ENCODE assay signal across 8 cellular contexts in the genomic region with DNA sequence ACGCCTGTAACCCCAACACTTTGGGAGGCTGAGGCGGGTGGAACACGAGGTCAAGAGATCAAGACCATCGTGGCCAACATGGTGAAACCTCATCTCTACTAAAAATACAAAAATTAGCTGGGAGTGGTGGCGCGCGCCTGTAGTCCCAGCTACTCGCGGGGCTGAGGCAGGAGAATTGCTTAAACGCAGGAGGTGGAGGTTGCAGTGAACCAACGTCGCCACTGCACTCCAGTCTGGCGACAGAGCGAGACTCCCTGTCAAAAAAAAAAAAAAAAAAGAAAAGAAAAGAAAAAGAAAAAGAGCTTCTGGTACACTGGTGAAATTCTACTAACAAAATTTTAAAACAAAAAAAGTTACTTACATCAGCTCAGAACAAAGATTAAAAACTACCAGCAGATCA. TPM values are rescaled to one million over a fixed set of nuclear protein-coding genes. Genes with fewer than 3 reads are reported as not detected.
DNase-seq lines count a peak whose midpoint lies in the region; ATAC-seq, FAIRE-seq and TF ChIP-seq lines count a peak whose summit lies in the region.
"Not testable (repeated sequence)": the region's sequence is repeated elsewhere in the genome, so short reads cannot be mapped to it uniquely, and the experiment has no call there.

No MANE protein-coding gene starts in this region.

- not testable (repeated sequence) for H2AK5ac ChIP-seq in mesenchymal stem cell (ENCODE audit: low read length, severe bottlenecking)

- not testable (repeated sequence) for H3K9me3 ChIP-seq in mesenchymal stem cell (ENCODE audit: control insufficient read depth, low read length); aorta (ENCODE audit: control insufficient read depth, low read length)

- not testable (repeated sequence) for H4K91ac ChIP-seq in mesenchymal stem cell (ENCODE audit: low read length)

- peak overlapping the region; percentile 86 for H3K4me3 Mint-ChIP-seq in activated B cell treated with CpG ODN at 0.5 μM for 24 hours

- not testable (repeated sequence) for H2AFZ ChIP-seq in mesenchymal stem cell (ENCODE audit: low read depth, low read length)

- not testable (repeated sequence) for FAIRE-seq in bronchial epithelial cell (lab: Jason Lieb, UNC)

- not testable (repeated sequence) for H2BK5ac ChIP-seq in mesenchymal stem cell (ENCODE audit: low read depth, low read length, poor library complexity, severe bottlenecking)

- POLR2A ChIA-PET in activated B cell treated with CpG ODN at 0.5 μM for 24 hours (lab: Charles Lee): interaction anchor here (0.5 to 3.2 kb wide), 4 partner anchors 9 to 432 kb away, joined by 3 to 16 read pairs (median 7); a partner anchor contains a TSS

- H3K27ac ChIP-seq in mesenchymal stem cell (ENCODE audit: low read length, poor library complexity, severe bottlenecking): not testable (repeated sequence)
- H3K27ac ChIP-seq in aorta (ENCODE audit: low read depth in 1 of 2, low read length in 2 of 2): peak overlapping the region in 1 of 2 donors; percentile 94

- H3K4me3 ChIP-seq in bronchial epithelial cell (ENCODE audit: low read depth, low read length) (peak overlapping the region; percentile 91), fibroblast of villous mesenchyme (ENCODE audit: low read depth, low read length) (peak overlapping the region; percentile 89), mesenchymal stem cell (ENCODE audit: insufficient read depth in 1 of 2, low read depth in 1 of 2, low read length in 2 of 2) (peak overlapping the region in 1 of 2 experiments; percentile 86), aorta (ENCODE audit: low read length in 2 of 2) (peak overlapping the region; percentile 20 to 67)

- not testable (repeated sequence) for ATAC-seq in activated B cell treated with CpG ODN at 0.5 μM for 24 hours (ENCODE audit: low read depth); aorta (ENCODE audit: low FRiP score)

- H3K4ac ChIP-seq in mesenchymal stem cell (ENCODE audit: low read depth in 1 of 2, low read length in 2 of 2): not testable (repeated sequence)

- H3K27ac Mint-ChIP-seq in activated B cell treated with CpG ODN at 0.5 μM for 24 hours: peak overlapping the region; percentile 82

- DNase-seq in Daoy (ENCODE audit: low read depth): peak; percentile 26
- peak; percentile 32 for DNase-seq in NAMALWA (ENCODE audit: low spot score)
- DNase-seq in activated B cell treated with CpG ODN at 0.5 μM for 24 hours; bronchial epithelial cell (ENCODE audit: low read depth): not testable (repeated sequence)
- DNase-seq in fibroblast of villous mesenchyme (ENCODE audit: low read depth): peak; percentile 50
- DNase-seq in mesenchymal stem cell: peak; percentile 66
- DNase-seq in renal cortical epithelial cell (ENCODE audit: low read depth): peak; percentile 19
- DNase-seq in aorta: peak in 1 of 2 donors; percentile 51

- H3K18ac ChIP-seq in mesenchymal stem cell (ENCODE audit: low read depth in 1 of 2, low read length in 2 of 2): not testable (repeated sequence)

- not testable (repeated sequence) for H3K4me1 ChIP-seq in mesenchymal stem cell (ENCODE audit: control insufficient read depth, insufficient read depth, low read depth, low read length); aorta (ENCODE audit: control insufficient read depth in 1 of 2, insufficient read depth in 2 of 2, low read length in 2 of 2)

- not testable (repeated sequence) for H4K8ac ChIP-seq in mesenchymal stem cell (ENCODE audit: low read length)

- not testable (repeated sequence) for H3K36me3 Mint-ChIP-seq in activated B cell treated with CpG ODN at 0.5 μM for 24 hours (ENCODE audit: low read depth)

- not testable (repeated sequence) for TF ChIP-seq CTCF in activated B cell treated with CpG ODN at 0.5 μM for 24 hours (IDR thresholded peaks at IDR 0.05); bronchial epithelial cell (IDR thresholded peaks at IDR 0.05; ENCODE audit: insufficient read depth, low read length, severe bottlenecking); fibroblast of villous mesenchyme (IDR thresholded peaks at IDR 0.05; ENCODE audit: insufficient read depth, low read depth, low read length)

- H3K23ac ChIP-seq in mesenchymal stem cell (ENCODE audit: low read length in 2 of 2): not testable (repeated sequence)

- H2BK12ac ChIP-seq in mesenchymal stem cell (ENCODE audit: low read length in 2 of 2): not testable (repeated sequence)

- intact Hi-C loops in activated B cell treated with CpG ODN at 0.5 μM for 24 hours (cut with micrococcal nuclease) (loop anchor here (5.0 to 10.0 kb wide), 2 partner anchors 249 to 1281 kb away; a partner anchor contains a TSS), aorta (cut with DNase I) (loop anchor here (5.0 kb wide), 1 partner anchor 49 kb away; a partner anchor contains a TSS)

- not testable (repeated sequence) for H3K27me3 ChIP-seq in bronchial epithelial cell (ENCODE audit: control insufficient read depth, insufficient read depth, low read length); mesenchymal stem cell (ENCODE audit: control insufficient read depth in 1 of 2, insufficient read depth in 1 of 2, low read length in 2 of 2); aorta (ENCODE audit: control insufficient read depth in 1 of 2, insufficient read depth in 2 of 2, low read length in 1 of 2)

- H2BK120ac ChIP-seq in mesenchymal stem cell (ENCODE audit: low read depth, low read length): not testable (repeated sequence)

- H3K79me1 ChIP-seq in mesenchymal stem cell (replicated peaks; ENCODE audit: low read length, poor library complexity, severe bottlenecking): not testable (repeated sequence)

- CTCF ChIA-PET in activated B cell treated with CpG ODN at 0.5 μM for 24 hours (lab: Charles Lee): not testable (repeated sequence)

- not testable (repeated sequence) for H3K9me3 Mint-ChIP-seq in activated B cell treated with CpG ODN at 0.5 μM for 24 hours

- H3K14ac ChIP-seq in mesenchymal stem cell (ENCODE audit: low read length in 2 of 2): not testable (repeated sequence)

- H3K4me2 ChIP-seq in mesenchymal stem cell (ENCODE audit: low read length, poor library complexity, severe bottlenecking): not testable (repeated sequence)

- H3K4me1 Mint-ChIP-seq in activated B cell treated with CpG ODN at 0.5 μM for 24 hours: peaks cover 31% of the 10 kb centered on the region

- not testable (repeated sequence) for H2BK15ac ChIP-seq in mesenchymal stem cell (ENCODE audit: low read depth, poor library complexity, severe bottlenecking)

- H3K27me3 Mint-ChIP-seq in activated B cell treated with CpG ODN at 0.5 μM for 24 hours: not testable (repeated sequence)

- H3K9ac ChIP-seq in mesenchymal stem cell (ENCODE audit: low read length): peak overlapping the region; percentile 99

- WGBS in mesenchymal stem cell: 68% methylated on average over 10 of the region's 14 CpGs
- 33 to 36% methylated on average over 14 of the region's 14 CpGs for WGBS in aorta, 2 donors

- H3K36me3 ChIP-seq in bronchial epithelial cell (ENCODE audit: control insufficient read depth, insufficient read depth, low read length); mesenchymal stem cell (ENCODE audit: control insufficient read depth in 1 of 2, insufficient read depth in 2 of 2, low read depth in 1 of 2, low read length in 2 of 2); aorta (ENCODE audit: control insufficient read depth in 1 of 2, insufficient read depth in 2 of 2, low read length in 1 of 2): not testable (repeated sequence)

RNA-seq across cellular contexts. Expression of a gene that starts 1.4 kb away (rescaled TPM):
- 18.9 and 19.2 TPM in 2 replicates for total RNA-seq in Daoy (2014; rRNA removed; shearing (Covaris generic))
- total RNA-seq in activated B cell treated with CpG ODN at 0.5 μM for 24 hours (18.2 and 27.4 TPM in 2 replicates), bronchial epithelial cell (21.1 and 42.2 TPM in 2 replicates), fibroblast of villous mesenchyme (58.7 and 69.6 TPM in 2 replicates), renal cortical epithelial cell (35.7 and 45.0 TPM in 2 replicates), aorta (10 to 100 TPM; 47.5 to 54.7 TPM)
- polyA plus RNA-seq in mesenchymal stem cell (2013, experiment 1 of 2): 31.3 TPM
- polyA plus RNA-seq in mesenchymal stem cell (2013, experiment 2 of 2): 30.6 TPM
- 10 to 100 TPM in 1 of 2 donors, 1 to 10 TPM in 1; 8.3 to 10.5 TPM for polyA plus RNA-seq in aorta

RNA-seq across cellular contexts. Expression of a gene that starts 48.3 kb away (rescaled TPM):
- 2,479 and 2,594 TPM in 2 replicates for total RNA-seq in Daoy (2014; rRNA removed; shearing (Covaris generic))
- 1,685 and 1,766 TPM in 2 replicates for total RNA-seq in activated B cell treated with CpG ODN at 0.5 μM for 24 hours
- 2,039 and 2,641 TPM in 2 replicates for total RNA-seq in bronchial epithelial cell
- 920 and 947 TPM in 2 replicates for total RNA-seq in fibroblast of villous mesenchyme
- polyA plus RNA-seq in mesenchymal stem cell (2013, experiment 1 of 2): 3,583 TPM
- polyA plus RNA-seq in mesenchymal stem cell (2013, experiment 2 of 2): 3,853 TPM
- 826 and 1,085 TPM in 2 replicates for total RNA-seq in renal cortical epithelial cell
- total RNA-seq in aorta: 100 to 1,000 TPM; 778 to 824 TPM
- polyA plus RNA-seq in aorta: 1,000 to 10,000 TPM; 1,953 to 3,435 TPM
